ENCODE assay signal across 27 cellular contexts in genomic region chr5:50752800-50753199, GRCh38.
"Had no signal": no experiment of that assay in that cellular context is flagged by ENCODE, and none has a peak within 500 bp of the region (broad histone marks: within the 10 kb centered on the region; RNA-seq: fewer than 3 reads in every experiment).

No MANE protein-coding gene starts in this region.

- H3K9me3 ChIP-seq: esophagus squamous epithelium, lower lobe of right lung, stomach, thyroid gland, vagina had no signal

- H2AFZ ChIP-seq: neural progenitor cell, parathyroid adenoma had no signal

- ATAC-seq: effector memory CD8-positive, alpha-beta T cell; heart right ventricle; left ventricle myocardium superior; lower lobe of right lung; sciatic nerve had no signal

- H3K27me3 ChIP-seq: esophagus squamous epithelium, heart right ventricle, neural progenitor cell, stomach, thyroid gland, vagina had no signal

- H3K36me3 ChIP-seq: esophagus squamous epithelium, heart right ventricle, lower lobe of right lung, neural progenitor cell, thyroid gland, vagina had no signal

- DNase-seq: cortex of kidney; effector memory CD8-positive, alpha-beta T cell; erythroblast; esophagus squamous epithelium; foreskin melanocyte; glutamatergic neuron; heart right ventricle; hippocampal formation; islet precursor cell; left ventricle myocardium superior; lower lobe of right lung; stimulated activated CD4-positive, alpha-beta T cell treated with anti-CD3 and anti-CD28 coated beads, Interleukin-12 subunit alpha, Interleukin-12 subunit beta, amount 100 ng/mL, for 4 hours; stimulated activated CD4-positive, alpha-beta T cell treated with anti-CD3 and anti-CD28 coated beads, Interleukin-1b, Interleukin-23, amount 100 ng/mL, for 48 hours; stimulated activated CD4-positive, alpha-beta T cell treated with anti-CD3 and anti-CD28 coated beads, Interleukin-4, amount 100 ng/mL, for 1 hour; stimulated activated CD8-positive, alpha-beta memory T cell treated with anti-CD3 and anti-CD28 coated beads, Interleukin-4, amount 100 ng/mL, for 48 hours; stimulated activated naive CD4-positive, alpha-beta T cell treated with Interleukin-2 at 50 U/mL for 16 hours; stomach; thyroid gland; trophoblast cell had no signal

- H3K27ac ChIP-seq: esophagus squamous epithelium, heart right ventricle, lower lobe of right lung, neural progenitor cell, parathyroid adenoma, stomach, thyroid gland, vagina had no signal

- H3K9ac ChIP-seq: neural progenitor cell, parathyroid adenoma had no signal

- H3K4me3 ChIP-seq: esophagus squamous epithelium, heart right ventricle, lower lobe of right lung, neural progenitor cell, smooth muscle cell, stomach, thyroid gland, vagina had no signal

- H3K4me3 Mint-ChIP-seq: effector memory CD8-positive, alpha-beta T cell; nephron; neural progenitor cell had no signal

- H3K4me1 Mint-ChIP-seq: nephron, neural progenitor cell had no signal

- H3K27ac Mint-ChIP-seq: nephron, neural progenitor cell, progenitor cell of endocrine pancreas had no signal

- H3K27me3 Mint-ChIP-seq: effector memory CD8-positive, alpha-beta T cell; progenitor cell of endocrine pancreas had no signal

- H3K4me1 ChIP-seq: parathyroid adenoma, vagina had no signal

- H3K4me2 ChIP-seq: neural progenitor cell, smooth muscle cell had no signal

- FAIRE-seq: endometrium had no signal
